33 cellular contexts compared by ENCODE assay signal in the genomic region with DNA sequence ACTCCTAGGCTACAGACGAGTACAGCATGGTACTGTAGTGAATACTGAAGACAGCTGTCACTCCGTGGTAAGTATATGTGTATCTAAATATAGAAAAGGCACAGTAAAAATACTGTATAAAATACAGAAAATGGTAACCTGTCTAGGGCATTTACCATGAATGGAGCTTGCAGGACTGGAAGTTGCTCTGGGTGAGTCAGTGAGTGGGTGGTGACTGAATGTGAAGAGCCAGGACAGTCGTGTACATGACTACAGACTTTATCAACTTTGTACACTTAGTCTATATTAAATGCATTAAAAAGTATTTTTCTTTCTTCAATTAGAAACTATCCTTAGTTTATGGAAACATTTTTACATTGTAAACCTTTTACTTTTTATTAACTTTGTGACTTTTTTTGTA. TPM values are rescaled to one million over a fixed set of nuclear protein-coding genes. Genes with fewer than 3 reads are reported as not detected.
"Had no signal": no experiment of that assay in that cellular context is flagged by ENCODE, and none has a peak within 500 bp of the region (broad histone marks: within the 10 kb centered on the region; RNA-seq: fewer than 3 reads in every experiment).

No MANE protein-coding gene starts in this region.

- FAIRE-seq: astrocyte, pancreas had no signal

- H3K27me3 ChIP-seq: brain microvascular endothelial cell, heart right ventricle, pancreas, thyroid gland, upper lobe of left lung had no signal

- H3K27ac ChIP-seq: brain microvascular endothelial cell, heart right ventricle, pancreas, prostate gland, skin epidermis, thyroid gland, upper lobe of left lung had no signal

- H3K9me3 ChIP-seq: heart right ventricle, pancreas, prostate gland, thyroid gland, upper lobe of left lung had no signal

- ATAC-seq: effector memory CD8-positive, alpha-beta T cell; heart right ventricle; naive thymus-derived CD4-positive, alpha-beta T cell; pancreas; sciatic nerve; stimulated activated effector memory CD8-positive, alpha-beta T cell treated with anti-CD3 and anti-CD28 coated beads, Interleukin-12 subunit alpha, Interleukin-12 subunit beta, amount 100 ng/mL, for 72 hours; stimulated activated naive CD8-positive, alpha-beta T cell treated with anti-CD3 and anti-CD28 coated beads, Interleukin-15, amount 100 ng/mL, for 72 hours had no signal

- H3K36me3 ChIP-seq: brain microvascular endothelial cell, heart right ventricle, pancreas, prostate gland, thyroid gland, upper lobe of left lung had no signal

- H3K4me1 ChIP-seq: heart right ventricle, pancreas, prostate gland, thyroid gland, upper lobe of left lung had no signal

- H3K4me3 ChIP-seq: heart right ventricle, pancreas, prostate gland, skin epidermis, thyroid gland, upper lobe of left lung had no signal

- DNase-seq: activated CD4-positive, alpha-beta T cell treated with anti-CD3 and anti-CD28 coated beads, Interleukin-2, amount 50 U/mL, for 1 hour; activated CD4-positive, CD25-positive, alpha-beta regulatory T cell treated with anti-CD3 and anti-CD28 coated beads, Interleukin-2, amount 50 U/mL, for 72 hours; activated effector memory CD4-positive, alpha-beta T cell treated with Interleukin-2 at 50 U/mL for 16 hours; activated naive CD4-positive, alpha-beta T cell treated with Interleukin-2 at 50 U/mL for 16 hours; activated T-cell treated with anti-CD3 and anti-CD28 coated beads for 4 hours; brain microvascular endothelial cell; caudate nucleus; cortex of kidney; effector memory CD8-positive, alpha-beta T cell; foreskin melanocyte; heart right ventricle; midbrain; naive thymus-derived CD4-positive, alpha-beta T cell; pancreas; retina; stimulated activated CD4-positive, alpha-beta T cell treated with anti-CD3 and anti-CD28 coated beads, Interleukin-12 subunit alpha, Interleukin-12 subunit beta, amount 100 ng/mL, for 4 hours; stimulated activated CD4-positive, alpha-beta T cell treated with anti-CD3 and anti-CD28 coated beads, Interleukin-4, amount 100 ng/mL, for 24 hours; stimulated activated naive CD8-positive, alpha-beta T cell treated with anti-CD3 and anti-CD28 coated beads, Interleukin-15, amount 100 ng/mL, for 72 hours; substantia nigra; thyroid gland; upper lobe of left lung had no signal

RNA-seq across cellular contexts. Expression of gene OR2W3, which starts 10.4 kb away (rescaled TPM):
- total RNA-seq: chondrocyte; T-helper 1 cell treated with Interleukin-12 subunit alpha and Interleukin-12 subunit beta and Interleukin-4 antibody, amounts not matched to agents 30 ng/mL and 1 ng/mL, for 36 hours had no signal
- polyA plus RNA-seq: naive thymus-derived CD4-positive, alpha-beta T cell; neural cell had no signal

RNA-seq across cellular contexts. Expression of gene OR2T8, which starts 35.0 kb away (rescaled TPM):
- total RNA-seq: astrocyte; chondrocyte; glomerular endothelial cell; heart right ventricle; kidney epithelial cell; naive thymus-derived CD4-positive, alpha-beta T cell; pancreas; prostate gland; T-helper 1 cell treated with Interleukin-12 subunit alpha and Interleukin-12 subunit beta and Interleukin-4 antibody, amounts not matched to agents 30 ng/mL and 1 ng/mL, for 36 hours; upper lobe of left lung had no signal
- polyA plus RNA-seq: esophagus; heart right ventricle; naive thymus-derived CD4-positive, alpha-beta T cell; neural cell; pancreas had no signal

RNA-seq across cellular contexts. Expression of gene OR2AJ1, which starts 39.7 kb away (rescaled TPM):
- total RNA-seq: astrocyte; chondrocyte; glomerular endothelial cell; heart right ventricle; kidney epithelial cell; lower leg skin; naive thymus-derived CD4-positive, alpha-beta T cell; pancreas; prostate gland; T-helper 1 cell treated with Interleukin-12 subunit alpha and Interleukin-12 subunit beta and Interleukin-4 antibody, amounts not matched to agents 30 ng/mL and 1 ng/mL, for 36 hours had no signal
- polyA plus RNA-seq: esophagus; heart right ventricle; naive thymus-derived CD4-positive, alpha-beta T cell; neural cell; pancreas had no signal

RNA-seq across cellular contexts. Expression of gene OR11L1, which starts 43.3 kb away (rescaled TPM):
- total RNA-seq: astrocyte; chondrocyte; glomerular endothelial cell; heart right ventricle; kidney epithelial cell; lower leg skin; naive thymus-derived CD4-positive, alpha-beta T cell; pancreas; prostate gland; sciatic nerve; T-helper 1 cell treated with Interleukin-12 subunit alpha and Interleukin-12 subunit beta and Interleukin-4 antibody, amounts not matched to agents 30 ng/mL and 1 ng/mL, for 36 hours; upper lobe of left lung had no signal
- polyA plus RNA-seq: esophagus; heart right ventricle; naive thymus-derived CD4-positive, alpha-beta T cell; neural cell; pancreas had no signal
